ENCODE assay signal across 20 cellular contexts in genomic region chr9:124130277-124131075, GRCh38.
"Had no signal": no experiment of that assay in that cellular context is flagged by ENCODE, and none has a peak within 500 bp of the region (broad histone marks: within the 10 kb centered on the region; RNA-seq: fewer than 3 reads in every experiment).

No MANE protein-coding gene starts in this region.

- H3K9me3 ChIP-seq: gastroesophageal sphincter, left ventricle myocardium inferior, ovary, transverse colon had no signal

- H3K27ac ChIP-seq: epithelial cell of prostate, gastroesophageal sphincter, hepatocyte, left ventricle myocardium inferior, ovary, transverse colon had no signal

- ATAC-seq: gastroesophageal sphincter, WTC11 had no signal

- H3K9me3 Mint-ChIP-seq: activated CD4-positive, alpha-beta T cell treated with anti-CD3 and anti-CD28 coated beads, Interleukin-2, amount 10 ng/mL, durations not matched to agents 24 days and 14 days; activated naive CD4-positive, alpha-beta T cell treated with anti-CD3 and anti-CD28 coated beads, Interleukin-2, amount 50 U/mL, for 24 hours; activated T-helper 2 cell treated with anti-CD3 and anti-CD28 coated beads, Interferon-gamma antibody, Interleukin-2, Interleukin-4, amounts not matched to agents 10 μg/mL and 5 μg/mL and 100 μg/mL, durations not matched to agents 14 hours and 24 hours and 36 hours; central memory CD8-positive, alpha-beta T cell; nephron progenitor cell; WTC11 had no signal

- H3K4me1 Mint-ChIP-seq: activated naive CD4-positive, alpha-beta T cell treated with anti-CD3 and anti-CD28 coated beads, Interleukin-2, amount 50 U/mL, for 24 hours; WTC11 had no signal

- H2AFZ ChIP-seq: hepatocyte had no signal

- DNase-seq: activated CD4-positive, alpha-beta T cell treated with anti-CD3 and anti-CD28 coated beads, Interleukin-2, amount 10 ng/mL, durations not matched to agents 24 days and 14 days; amniotic stem cell; effector memory CD4-positive, alpha-beta T cell; kidney; left ventricle myocardium inferior; mesendoderm; nephron progenitor cell; ovary; stimulated activated CD4-positive, alpha-beta T cell treated with anti-CD3 and anti-CD28 coated beads, Interleukin-15, amount 100 ng/mL, for 24 hours; stimulated activated CD4-positive, alpha-beta T cell treated with anti-CD3 and anti-CD28 coated beads, Interleukin-4, amount 100 ng/mL, for 4 hours; T-helper 1 cell; transverse colon had no signal

- H3K4me3 ChIP-seq: gastroesophageal sphincter, hepatocyte, left ventricle myocardium inferior, ovary, transverse colon had no signal

- H3K36me3 Mint-ChIP-seq: activated naive CD4-positive, alpha-beta T cell treated with anti-CD3 and anti-CD28 coated beads, Interleukin-2, amount 50 U/mL, for 24 hours; brain; WTC11 had no signal

- H3K4me2 ChIP-seq: hepatocyte had no signal

- H3K27ac Mint-ChIP-seq: activated CD4-positive, alpha-beta T cell treated with anti-CD3 and anti-CD28 coated beads, Interleukin-2, amount 10 ng/mL, durations not matched to agents 24 days and 14 days; activated T-helper 2 cell treated with anti-CD3 and anti-CD28 coated beads, Interferon-gamma antibody, Interleukin-2, Interleukin-4, amounts not matched to agents 10 μg/mL and 5 μg/mL and 100 μg/mL, durations not matched to agents 14 hours and 24 hours and 36 hours; brain; nephron progenitor cell; WTC11 had no signal

- H3K36me3 ChIP-seq: gastroesophageal sphincter, left ventricle myocardium inferior, ovary, transverse colon had no signal

- H3K4me3 Mint-ChIP-seq: activated CD4-positive, alpha-beta T cell treated with anti-CD3 and anti-CD28 coated beads, Interleukin-2, amount 10 ng/mL, durations not matched to agents 24 days and 14 days; activated naive CD4-positive, alpha-beta T cell treated with anti-CD3 and anti-CD28 coated beads, Interleukin-2, amount 50 U/mL, for 24 hours; brain; central memory CD8-positive, alpha-beta T cell; nephron progenitor cell; WTC11 had no signal

- H3K4me1 ChIP-seq: gastroesophageal sphincter, left ventricle myocardium inferior, transverse colon had no signal

- H3K27me3 Mint-ChIP-seq: activated naive CD4-positive, alpha-beta T cell treated with anti-CD3 and anti-CD28 coated beads, Interleukin-2, amount 50 U/mL, for 24 hours; brain; central memory CD8-positive, alpha-beta T cell had no signal

- H3K27me3 ChIP-seq: hepatocyte, ovary, transverse colon had no signal
